ENCODE assay signal across 17 cellular contexts in genomic region chrX:153648358-153649177, GRCh38. TPM values are rescaled to one million over a fixed set of nuclear protein-coding genes. Genes with fewer than 3 reads are reported as not detected.
"Had no signal": no experiment of that assay in that cellular context is flagged by ENCODE, and none has a peak within 500 bp of the region (broad histone marks: within the 10 kb centered on the region; RNA-seq: fewer than 3 reads in every experiment).

No MANE protein-coding gene starts in this region.

- H3K9me3 Mint-ChIP-seq: activated CD8-positive, alpha-beta T cell treated with anti-CD3 and anti-CD28 coated beads for 36 hours; activated naive CD4-positive, alpha-beta T cell treated with anti-CD3 and anti-CD28 coated beads for 36 hours; stimulated activated naive CD8-positive, alpha-beta T cell treated with anti-CD3 and anti-CD28 coated beads, Interleukin-15, amount 100 ng/mL, for 72 hours had no signal

- H3K9me3 ChIP-seq: testis had no signal

- H3K36me3 Mint-ChIP-seq: T-cell had no signal

- H3K27ac ChIP-seq: cardiac muscle cell, epithelial cell of prostate, gastroesophageal sphincter, testis, WERI-Rb-1 had no signal

- H3K4me1 ChIP-seq: testis had no signal

- H3K4me3 ChIP-seq: cardiac muscle cell, gastroesophageal sphincter, testis had no signal

- H3K4me1 Mint-ChIP-seq: nephron had no signal

- H3K27ac Mint-ChIP-seq: activated CD4-positive, alpha-beta T cell treated with anti-CD3 and anti-CD28 coated beads for 36 hours; activated CD8-positive, alpha-beta T cell treated with anti-CD3 and anti-CD28 coated beads for 36 hours; activated naive CD4-positive, alpha-beta T cell treated with anti-CD3 and anti-CD28 coated beads for 36 hours; nephron; stimulated activated naive CD8-positive, alpha-beta T cell treated with anti-CD3 and anti-CD28 coated beads, Interleukin-15, amount 100 ng/mL, for 72 hours; T-cell had no signal

- H3K4me3 Mint-ChIP-seq: activated CD4-positive, alpha-beta T cell treated with anti-CD3 and anti-CD28 coated beads for 36 hours; activated CD8-positive, alpha-beta T cell treated with anti-CD3 and anti-CD28 coated beads for 36 hours; activated naive CD4-positive, alpha-beta T cell treated with anti-CD3 and anti-CD28 coated beads for 36 hours; stimulated activated naive CD8-positive, alpha-beta T cell treated with anti-CD3 and anti-CD28 coated beads, Interleukin-15, amount 100 ng/mL, for 72 hours had no signal

- H3K27me3 ChIP-seq: testis had no signal

- DNase-seq: activated CD4-positive, alpha-beta T cell treated with anti-CD3 and anti-CD28 coated beads for 36 hours; activated CD8-positive, alpha-beta T cell treated with anti-CD3 and anti-CD28 coated beads for 36 hours; activated naive CD4-positive, alpha-beta T cell treated with anti-CD3 and anti-CD28 coated beads for 36 hours; effector CD4-positive, alpha-beta T cell; hippocampal formation; left colon; stimulated activated CD4-positive, alpha-beta T cell treated with anti-CD3 and anti-CD28 coated beads, Interleukin-4, amount 100 ng/mL, for 4 hours; stimulated activated naive CD8-positive, alpha-beta T cell treated with anti-CD3 and anti-CD28 coated beads, Interleukin-15, amount 100 ng/mL, for 72 hours; T-cell; T1000; testis had no signal

- H3K36me3 ChIP-seq: cardiac muscle cell, gastroesophageal sphincter, WERI-Rb-1 had no signal

- ATAC-seq: activated CD4-positive, alpha-beta T cell treated with anti-CD3 and anti-CD28 coated beads for 36 hours; activated CD8-positive, alpha-beta T cell treated with anti-CD3 and anti-CD28 coated beads for 36 hours; gastroesophageal sphincter; left colon; stimulated activated naive CD8-positive, alpha-beta T cell treated with anti-CD3 and anti-CD28 coated beads, Interleukin-15, amount 100 ng/mL, for 72 hours had no signal

RNA-seq across cellular contexts. Expression of gene DUSP9, which starts 1.6 kb away (rescaled TPM):
- total RNA-seq: gastroesophageal sphincter, left colon, skeletal muscle tissue had no signal

RNA-seq across cellular contexts. Expression of gene PNCK, which starts 25.0 kb away (rescaled TPM):
- total RNA-seq: skeletal muscle tissue had no signal
